ENCODE assay signal across 8 cellular contexts in the genomic region with DNA sequence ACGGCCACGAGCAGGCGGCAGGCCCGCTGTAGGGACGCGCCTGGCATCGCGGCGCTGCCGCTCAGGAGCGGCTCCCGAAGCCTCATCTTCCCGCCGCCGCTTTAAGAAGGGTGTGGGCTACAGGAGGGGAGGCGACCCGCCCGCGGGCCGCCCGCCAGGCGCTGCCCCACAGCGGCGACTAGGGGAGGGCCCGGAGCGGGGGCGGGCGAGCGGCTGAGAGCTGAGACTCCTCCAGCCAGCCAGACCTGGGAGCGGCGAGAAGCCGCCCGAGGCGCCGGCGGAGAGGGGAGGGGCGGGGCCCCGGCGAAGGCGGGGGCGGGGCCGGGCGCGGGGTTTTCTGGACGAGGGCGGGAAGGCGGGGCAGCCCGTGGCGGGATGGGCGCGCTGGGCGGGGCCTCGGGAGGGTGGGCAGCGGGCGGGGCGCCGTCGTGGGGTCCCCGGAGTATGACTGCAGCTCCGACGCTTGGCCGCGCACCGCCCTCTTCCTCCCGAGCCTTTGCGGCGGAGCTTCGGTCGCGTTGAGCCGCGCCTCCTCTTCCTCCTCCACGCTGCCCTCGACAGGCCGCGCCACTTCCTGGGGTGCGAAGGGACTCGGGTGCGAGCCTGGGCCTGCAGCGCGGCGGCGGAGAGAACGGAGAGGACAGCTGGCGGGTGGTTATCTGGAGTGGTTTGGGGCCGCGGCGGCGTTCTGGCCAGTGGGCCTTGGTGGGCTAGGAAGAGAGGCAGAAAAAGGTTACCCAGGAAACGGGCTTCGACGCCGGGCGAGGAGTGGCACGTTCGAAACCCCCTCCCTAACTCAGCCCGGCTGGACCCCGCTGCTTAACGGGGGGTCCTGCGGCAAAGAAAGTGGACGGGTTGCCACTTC. TPM values are rescaled to one million over a fixed set of nuclear protein-coding genes. Genes with fewer than 3 reads are reported as not detected.
DNase-seq lines count a peak whose midpoint lies in the region; ATAC-seq and TF ChIP-seq lines count a peak whose summit lies in the region.

B4GALT1 (minus strand) TSS at position 253 of the 865 bp plus-strand sequence; CDS start at position 86, 167 bp downstream.

- H3K23ac ChIP-seq in trophoblast cell (ENCODE audit: low read length), result no peak within 1 kb of the TSS

- TF ChIP-seq CTCF in GM12872 (IDR thresholded peaks at IDR 0.05; ENCODE audit: insufficient read depth, low read depth, low read length) (0 out of 3 replicates have a peak, but pooled peaks have one; percentile 1), tibial artery (IDR thresholded peaks at IDR 0.05) (no peak)

- H3K4ac ChIP-seq in trophoblast cell (ENCODE audit: low read depth, low read length), result peak within 1 kb of the TSS; percentile 98

- peak within 1 kb of the TSS; percentile 100 for H2AK5ac ChIP-seq in trophoblast cell (ENCODE audit: low read length)

- H4K91ac ChIP-seq in trophoblast cell (ENCODE audit: low read depth, low read length), result peak within 1 kb of the TSS; percentile 99

- H2BK12ac ChIP-seq in trophoblast cell (ENCODE audit: low read length), result peak within 1 kb of the TSS; percentile 93

- H3K27me3 ChIP-seq in trophoblast cell (ENCODE audit: insufficient read depth, low read length) (no peaks in the 10 kb centered on the region), tibial artery (no peaks in the 10 kb centered on the region)

- peaks cover 63% of the 10 kb centered on the region for H3K4me1 Mint-ChIP-seq in activated naive CD8-positive, alpha-beta T cell treated with anti-CD3 and anti-CD28 coated beads, Interleukin-2, amount 50 U/mL, for 24 hours

- ATAC-seq in HG02678 (IDR thresholded peaks at IDR 0.05; ENCODE audit: unreplicated experiment), result peak; percentile 58
- peak; percentile 78 for ATAC-seq in activated naive CD8-positive, alpha-beta T cell treated with anti-CD3 and anti-CD28 coated beads, Interleukin-2, amount 50 U/mL, for 24 hours
- ATAC-seq in Right ventricle myocardium superior (ENCODE audit: poor library complexity), result peak; percentile 80

- peaks cover 41% of the 10 kb centered on the region for H3K79me1 ChIP-seq in trophoblast cell (ENCODE audit: low read length)

- H3K4me3 Mint-ChIP-seq in activated naive CD8-positive, alpha-beta T cell treated with anti-CD3 and anti-CD28 coated beads, Interleukin-2, amount 50 U/mL, for 24 hours, result peak within 1 kb of the TSS; percentile 94

- H2AFZ ChIP-seq in trophoblast cell (ENCODE audit: insufficient read depth, low read length, poor library complexity), result peak within 1 kb of the TSS; percentile 94

- H2BK120ac ChIP-seq in trophoblast cell (ENCODE audit: insufficient read depth, low read length, poor library complexity), result peak within 1 kb of the TSS; percentile 90

- peak within 1 kb of the TSS; percentile 95 for H4K12ac ChIP-seq in trophoblast cell (ENCODE audit: low read depth, low read length)

- H3K4me1 ChIP-seq in trophoblast cell (ENCODE audit: control insufficient read depth in 1 of 2, insufficient read depth in 2 of 2, low read length in 2 of 2) (peaks cover 30 to 41% of the 10 kb centered on the region in 2 experiments), tibial artery (peaks cover 0 to 42% (median 30%) of the 10 kb centered on the region in 4 donors)

- WGBS in trophoblast cell (ENCODE audit: extremely low coverage, insufficient coverage, insufficient read length), result no CpG with 5 or more reads among the region's 101 CpGs

- H3K79me2 ChIP-seq in trophoblast cell (ENCODE audit: control insufficient read depth, insufficient read depth, low read length, poor library complexity), result peaks cover 35% of the 10 kb centered on the region

- peak within 1 kb of the TSS; percentile 94 for H3K27ac Mint-ChIP-seq in activated naive CD8-positive, alpha-beta T cell treated with anti-CD3 and anti-CD28 coated beads, Interleukin-2, amount 50 U/mL, for 24 hours

- H3K36me3 ChIP-seq in trophoblast cell (ENCODE audit: control insufficient read depth in 1 of 2, insufficient read depth in 2 of 2, low read length in 2 of 2) (no peaks in the 10 kb centered on the region), tibial artery (no peaks in the 10 kb centered on the region)

- peaks cover 12% of the 10 kb centered on the region for H3K36me3 Mint-ChIP-seq in activated naive CD8-positive, alpha-beta T cell treated with anti-CD3 and anti-CD28 coated beads, Interleukin-2, amount 50 U/mL, for 24 hours (ENCODE audit: low read depth)

- H3K9me3 Mint-ChIP-seq in activated naive CD8-positive, alpha-beta T cell treated with anti-CD3 and anti-CD28 coated beads, Interleukin-2, amount 50 U/mL, for 24 hours, result no peaks in the 10 kb centered on the region

- H3K18ac ChIP-seq in trophoblast cell (ENCODE audit: low read length), result peak within 1 kb of the TSS; percentile 99

- no peaks in the 10 kb centered on the region for H3K27me3 Mint-ChIP-seq in activated naive CD8-positive, alpha-beta T cell treated with anti-CD3 and anti-CD28 coated beads, Interleukin-2, amount 50 U/mL, for 24 hours

- intact Hi-C loops in Right ventricle myocardium superior (cut with DNase I) (loop anchor here (5.0 to 10.0 kb wide), 2 partner anchors 35 to 63 kb away; no protein-coding TSS in a partner anchor), tibial artery (cut with DNase I; ENCODE audit: low total_unique reads) (loop anchor here (5.0 kb wide), 1 partner anchor 85 kb away; no protein-coding TSS in a partner anchor)

- H3K4me3 ChIP-seq in trophoblast cell (ENCODE audit: low read depth, low read length), result peak within 1 kb of the TSS; percentile 82
- peak within 1 kb of the TSS; percentile 92 for H3K4me3 ChIP-seq in tibial artery

- H4K8ac ChIP-seq in trophoblast cell (ENCODE audit: low read depth, low read length), result peak within 1 kb of the TSS; percentile 92

- peak within 1 kb of the TSS; percentile 100 for H3K14ac ChIP-seq in trophoblast cell (ENCODE audit: low read length)

- DNase-seq in NCI-H128 (lab: John Stamatoyannopoulos, UW; ENCODE audit: unreplicated experiment) (peak; percentile 84), T follicular helper cell (ENCODE audit: low read depth) (peak; percentile 94), Right ventricle myocardium superior (peak; percentile 97), trophoblast cell (peak; percentile 96), tibial artery (peak; percentile 94 to 98)
- peak; percentile 99 for DNase-seq in activated naive CD8-positive, alpha-beta T cell treated with anti-CD3 and anti-CD28 coated beads, Interleukin-2, amount 50 U/mL, for 24 hours

- H3K9me3 ChIP-seq in trophoblast cell (ENCODE audit: insufficient read depth, low read depth, low read length), result no peaks in the 10 kb centered on the region
- H3K9me3 ChIP-seq in tibial artery, result no peaks in the 10 kb centered on the region

- H3K9ac ChIP-seq in trophoblast cell (ENCODE audit: low read length), result peak within 1 kb of the TSS; percentile 95

- peak within 1 kb of the TSS; percentile 98 for H2BK5ac ChIP-seq in trophoblast cell (ENCODE audit: low read depth, low read length, poor library complexity)

- H3K4me2 ChIP-seq in trophoblast cell (ENCODE audit: low read length), result peak within 1 kb of the TSS; percentile 62

- peak within 1 kb of the TSS; percentile 92 for H3K27ac ChIP-seq in trophoblast cell (ENCODE audit: low read depth, low read length)
- H3K27ac ChIP-seq in tibial artery, result peak within 1 kb of the TSS; percentile 95 to 98

RNA-seq across cellular contexts. Expression of gene B4GALT1, which starts in this region (rescaled TPM):
- total RNA-seq in Right ventricle myocardium superior, result 41.0 TPM
- 119 and 122 TPM in 2 replicates for polyA plus RNA-seq in trophoblast cell (2013)

Comparison
In these comparisons a context has a peak if more than half of its experiments do, and no peak if none do; other contexts are left out.
1. Peak in every context shown above with its lines: DNase-seq, ATAC-seq, H3K4me3 ChIP-seq and H3K27ac ChIP-seq.